8 cellular contexts compared by ENCODE assay signal in genomic region chr9:87498816-87499454, GRCh38. TPM values are rescaled to one million over a fixed set of nuclear protein-coding genes. Genes with fewer than 3 reads are reported as not detected.
DNase-seq lines count a peak whose midpoint lies in the region; ATAC-seq and TF ChIP-seq lines count a peak whose summit lies in the region.

No MANE protein-coding gene starts in this region.

- H3K27ac ChIP-seq in transverse colon = peak overlapping the region; percentile 81 to 86 (median 84)
- H3K27ac ChIP-seq in PC-3 (ENCODE audit: low read length) = no peak overlapping the region

- H3K9me3 Mint-ChIP-seq in activated naive CD4-positive, alpha-beta T cell treated with anti-CD3 and anti-CD28 coated beads, Interleukin-2, amount 50 U/mL, for 24 hours = no peaks in the 10 kb centered on the region

- no peaks in the 10 kb centered on the region for H3F3A ChIP-seq in PC-3 (ENCODE audit: low read length, unreplicated experiment)

- no peak overlapping the region for H3K27ac Mint-ChIP-seq in activated naive CD4-positive, alpha-beta T cell treated with anti-CD3 and anti-CD28 coated beads, Interleukin-2, amount 50 U/mL, for 24 hours

- H3K9ac ChIP-seq in PC-3 (ENCODE audit: low read length) = no peak overlapping the region

- peaks cover 14% of the 10 kb centered on the region for H3K4me1 Mint-ChIP-seq in activated naive CD4-positive, alpha-beta T cell treated with anti-CD3 and anti-CD28 coated beads, Interleukin-2, amount 50 U/mL, for 24 hours

- H3K4me1 ChIP-seq in transverse colon (peaks cover 0 to 37% (median 26%) of the 10 kb centered on the region in 4 donors), PC-3 (ENCODE audit: insufficient read depth, low read length) (no peaks in the 10 kb centered on the region)

- POLR2A ChIA-PET in PC-3 (lab: Charles Lee; ENCODE audit: unreplicated experiment) = no interaction called here

- 27 to 31% methylated on average over 26 of the region's 26 CpGs for WGBS in lower leg skin, 2 donors
- WGBS in transverse colon (ENCODE audit: low coverage in 1 of 2), 2 donors = 36 to 39% methylated on average over 13 to 26 of the region's 26 CpGs

- no peaks in the 10 kb centered on the region for H4K20me1 ChIP-seq in PC-3 (ENCODE audit: low read length)

- H3K79me2 ChIP-seq in PC-3 (ENCODE audit: low read length) = no peaks in the 10 kb centered on the region

- H2AFZ ChIP-seq in PC-3 (ENCODE audit: low read length) = no peak overlapping the region

- in situ Hi-C loops in astrocyte of the cerebellum (cut with HindIII; ENCODE audit: low sequenced_read_pairs) = no loop called here
- in situ Hi-C loops in transverse colon (cut with MboI; ENCODE audit: low pct_ligation_motif_present in 1 of 4, low pct_unique_long_range_greater_than_20kb in 1 of 4, low sequenced_read_pairs in 3 of 4) = no loop called here

- peaks cover 38% of the 10 kb centered on the region for H3K27me3 Mint-ChIP-seq in activated naive CD4-positive, alpha-beta T cell treated with anti-CD3 and anti-CD28 coated beads, Interleukin-2, amount 50 U/mL, for 24 hours

- TF ChIP-seq CTCF in astrocyte of the cerebellum (IDR thresholded peaks at IDR 0.05; ENCODE audit: low read depth, low read length, missing control alignments) = no peak
- TF ChIP-seq CTCF in lower leg skin (IDR thresholded peaks at IDR 0.05) = no peak
- no peak for TF ChIP-seq CTCF in transverse colon (IDR thresholded peaks at IDR 0.05)
- TF ChIP-seq CTCF in PC-3 (conservative IDR thresholded peaks at IDR 0.05; ENCODE audit: low read depth, low read length) = no peak

- ATAC-seq in PC-3 = no peak

- no peaks in the 10 kb centered on the region for H3K36me3 Mint-ChIP-seq in activated naive CD4-positive, alpha-beta T cell treated with anti-CD3 and anti-CD28 coated beads, Interleukin-2, amount 50 U/mL, for 24 hours

- CTCF ChIA-PET in PC-3 (lab: Charles Lee) = no interaction called here

- no peak for DNase-seq in activated naive CD4-positive, alpha-beta T cell (lab: John Stamatoyannopoulos, UW)
- DNase-seq in astrocyte of the cerebellum (ENCODE audit: low read depth) (no peak), lower leg skin (ENCODE audit: low spot score in 2 of 2) (no peak), transverse colon (no peak), iPS-NIHi7 (ENCODE audit: extremely low spot score) (no peak), PC-3 (no peak)
- DNase-seq in activated CD8-positive, alpha-beta memory T cell treated with anti-CD3 and anti-CD28 coated beads, Interleukin-2, amount 50 U/mL, for 48 hours = no peak

- no TSS peak for BruUV-seq in PC-3 (replicated peaks; lab: Mats Ljungman, UMichigan)

- no peak for TF ChIP-seq POLR2A in lower leg skin (IDR thresholded peaks at IDR 0.05)
- no peak for TF ChIP-seq POLR2A in transverse colon (IDR thresholded peaks at IDR 0.05)

- no peaks in the 10 kb centered on the region for H3K9me2 ChIP-seq in PC-3 (replicated peaks; ENCODE audit: low read length)

- intact Hi-C loops in lower leg skin (cut with DNase I; ENCODE audit: low total_unique reads) (no loop called here), transverse colon (cut with DNase I; ENCODE audit: low total_unique reads) (no loop called here), PC-3 (cut with micrococcal nuclease) (no loop called here)

- no peak overlapping the region for H3K4me2 ChIP-seq in PC-3 (ENCODE audit: low read length)

- H3K9me3 ChIP-seq in transverse colon = no peaks in the 10 kb centered on the region
- H3K9me3 ChIP-seq in PC-3 (ENCODE audit: low read length) = no peaks in the 10 kb centered on the region

- no peak for TF ChIP-seq EP300 in transverse colon (IDR thresholded peaks at IDR 0.05; ENCODE audit: low read depth)

- H3K36me3 ChIP-seq in transverse colon = no peaks in the 10 kb centered on the region
- H3K36me3 ChIP-seq in PC-3 (ENCODE audit: low read depth, low read length) = no peaks in the 10 kb centered on the region

- H3K4me3 ChIP-seq in astrocyte of the cerebellum (ENCODE audit: low read depth, low read length) (peak overlapping the region; percentile 73), lower leg skin (ENCODE audit: low read depth, poor library complexity, severe bottlenecking) (peak overlapping the region; percentile 39), transverse colon (peak overlapping the region; percentile 59 to 81 (median 78)), PC-3 (ENCODE audit: low read length) (no peak overlapping the region)

- H3K27me3 ChIP-seq in transverse colon = peaks cover 15% of the 10 kb centered on the region
- peaks cover 34% of the 10 kb centered on the region for H3K27me3 ChIP-seq in PC-3 (ENCODE audit: low read length)

- H3K4me3 Mint-ChIP-seq in activated naive CD4-positive, alpha-beta T cell treated with anti-CD3 and anti-CD28 coated beads, Interleukin-2, amount 50 U/mL, for 24 hours = peak overlapping the region; percentile 66

RNA-seq across cellular contexts. Expression of gene DAPK1, which starts 1.3 kb away (rescaled TPM):
- total RNA-seq in lower leg skin (10 to 100 TPM in 2 of 4 donors, 1 to 10 TPM in 2; 8.8 to 18.3 (median 9.9) TPM), transverse colon (10 to 100 TPM; 14.5 to 28.3 (median 20.7) TPM), PC-3 (2014; rRNA removed) (not detected in 2 replicates)
